17 cellular contexts compared by ENCODE assay signal in genomic region chr6:80250391-80250997, GRCh38.
DNase-seq lines count a peak whose midpoint lies in the region; TF ChIP-seq lines count a peak whose summit lies in the region.
"Had no signal": no experiment of that assay in that cellular context is flagged by ENCODE, and none has a peak within 500 bp of the region (broad histone marks: within the 10 kb centered on the region; RNA-seq: fewer than 3 reads in every experiment).

No MANE protein-coding gene starts in this region.

- H3K4me1 ChIP-seq in trophoblast cell (ENCODE audit: control insufficient read depth in 1 of 2, insufficient read depth in 2 of 2, low read length in 2 of 2): no peaks in the 10 kb centered on the region
- H3K4me1 ChIP-seq: foreskin keratinocyte had no signal

- H2BK120ac ChIP-seq in trophoblast cell (ENCODE audit: insufficient read depth, low read length, poor library complexity): no peak overlapping the region

- H3K14ac ChIP-seq in trophoblast cell (ENCODE audit: low read length): no peak overlapping the region

- H3K79me1 ChIP-seq in trophoblast cell (ENCODE audit: low read length): no peaks in the 10 kb centered on the region

- no peaks in the 10 kb centered on the region for H3K9me3 ChIP-seq in trophoblast cell (ENCODE audit: insufficient read depth, low read depth, low read length)
- H3K9me3 ChIP-seq: ovary, sigmoid colon, thoracic aorta had no signal

- WGBS in trophoblast cell (ENCODE audit: extremely low coverage, insufficient coverage, insufficient read length): no CpG with 5 or more reads among the region's 3 CpGs

- H3K4me3 ChIP-seq in cardiac fibroblast (replicated peaks in 1 of 2; ENCODE audit: low read depth in 2 of 2, low read length in 2 of 2) (no peak overlapping the region), trophoblast cell (ENCODE audit: low read depth, low read length) (no peak overlapping the region)
- H3K4me3 ChIP-seq: ovary, sigmoid colon, thoracic aorta had no signal

- no peaks in the 10 kb centered on the region for H3K36me3 ChIP-seq in trophoblast cell (ENCODE audit: control insufficient read depth in 1 of 2, insufficient read depth in 2 of 2, low read length in 2 of 2)
- H3K36me3 ChIP-seq: ovary, sigmoid colon, thoracic aorta had no signal

- H3K18ac ChIP-seq in trophoblast cell (ENCODE audit: low read length): no peak overlapping the region

- no peak overlapping the region for H4K91ac ChIP-seq in trophoblast cell (ENCODE audit: low read depth, low read length)

- H3K27me3 ChIP-seq in trophoblast cell (ENCODE audit: insufficient read depth, low read length): no peaks in the 10 kb centered on the region
- H3K27me3 ChIP-seq: foreskin keratinocyte, ovary, sigmoid colon had no signal

- H3K9ac ChIP-seq in trophoblast cell (ENCODE audit: low read length): no peak overlapping the region
- H3K9ac ChIP-seq: KMS-11 had no signal

- DNase-seq in AG08395 (ENCODE audit: low spot score) (peak; percentile 17), GDM1 (lab: John Stamatoyannopoulos, UW) (peak; percentile 4), HT1080 (ENCODE audit: low read depth) (peak; percentile 17), cardiac fibroblast (ENCODE audit: low read depth in 2 of 2) (peak; percentile 1 to 23), LoVo (ENCODE audit: low spot score) (no peak), AML-193 (lab: John Stamatoyannopoulos, UW) (no peak), hippocampal formation (lab: John Stamatoyannopoulos, UW) (no peak), trophoblast cell (no peak)
- DNase-seq: amniotic stem cell, cerebellar nuclear complex, foreskin keratinocyte, left ventricle myocardium superior, NCI-H1694 treated with DMSO at 0.1 percent for 48 hours, ovary, sigmoid colon had no signal

- no peak overlapping the region for H3K4ac ChIP-seq in trophoblast cell (ENCODE audit: low read depth, low read length)

- H2BK5ac ChIP-seq in trophoblast cell (ENCODE audit: low read depth, low read length, poor library complexity): no peak overlapping the region

- no peak overlapping the region for H4K8ac ChIP-seq in trophoblast cell (ENCODE audit: low read depth, low read length)

- no peaks in the 10 kb centered on the region for H3K79me2 ChIP-seq in trophoblast cell (ENCODE audit: control insufficient read depth, insufficient read depth, low read length, poor library complexity)

- no peak overlapping the region for H3K4me2 ChIP-seq in trophoblast cell (ENCODE audit: low read length)
- H3K4me2 ChIP-seq: KMS-11 had no signal

- H2BK12ac ChIP-seq in trophoblast cell (ENCODE audit: low read length): no peak overlapping the region

- no peak for TF ChIP-seq CTCF in cardiac fibroblast (IDR thresholded peaks at IDR 0.05; ENCODE audit: low read depth, low read length)

- no peak overlapping the region for H3K27ac ChIP-seq in trophoblast cell (ENCODE audit: low read depth, low read length)
- H3K27ac ChIP-seq: foreskin keratinocyte, KMS-11, ovary, sigmoid colon, thoracic aorta had no signal

- no peak overlapping the region for H3K23ac ChIP-seq in trophoblast cell (ENCODE audit: low read length)

- H4K12ac ChIP-seq in trophoblast cell (ENCODE audit: low read depth, low read length): no peak overlapping the region

- no peak overlapping the region for H2AK5ac ChIP-seq in trophoblast cell (ENCODE audit: low read length)

- H2AFZ ChIP-seq in trophoblast cell (ENCODE audit: insufficient read depth, low read length, poor library complexity): no peak overlapping the region

Comparison
In these comparisons a context has a peak if more than half of its experiments do, and no peak if none do; other contexts are left out.
1. DNase-seq: peak in AG08395 (single experiment), GDM1 (single experiment), HT1080 (single experiment) and cardiac fibroblast (2 of 2); none in LoVo (single experiment), AML-193 (0 of 2), hippocampal formation (0 of 2) and trophoblast cell (0 of 2).